In the genomic region with DNA sequence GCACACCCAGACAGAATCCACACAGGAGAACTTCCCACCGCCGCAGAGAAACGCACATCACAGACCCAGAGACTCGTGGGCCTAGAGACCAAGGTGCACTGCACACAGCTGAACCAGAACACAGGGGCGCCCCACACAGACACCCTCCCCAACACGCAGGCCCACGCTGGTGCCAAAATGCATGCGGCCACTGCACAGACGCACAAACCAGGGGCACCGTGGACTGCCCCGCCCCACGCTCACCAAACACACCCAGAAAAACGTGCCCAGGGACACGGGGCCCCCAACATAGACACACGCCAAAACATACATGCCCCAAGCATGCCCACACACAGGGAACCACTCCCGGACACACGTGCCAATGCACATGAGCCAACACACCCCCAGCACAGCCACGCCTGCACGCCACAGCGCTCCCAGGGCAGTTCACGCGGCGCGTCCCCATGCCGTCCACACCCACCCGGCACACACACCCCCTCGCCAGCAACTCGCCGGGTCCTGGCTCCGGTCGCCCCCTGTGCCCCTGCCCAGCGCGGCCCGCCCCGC, we compare ENCODE assay signal across 9 cellular contexts. TPM values are rescaled to one million over a fixed set of nuclear protein-coding genes. Genes with fewer than 3 reads are reported as not detected.
DNase-seq lines count a peak whose midpoint lies in the region; ATAC-seq and TF ChIP-seq lines count a peak whose summit lies in the region.
"Had no signal": no experiment of that assay in that cellular context is flagged by ENCODE, and none has a peak within 500 bp of the region (broad histone marks: within the 10 kb centered on the region; RNA-seq: fewer than 3 reads in every experiment).

No MANE protein-coding gene starts in this region.

- H3K27ac Mint-ChIP-seq in T-cell (peak overlapping the region in 1 of 2 donors; percentile 63), progenitor cell of endocrine pancreas (no peak overlapping the region)

- CTCF ChIA-PET in T-cell (lab: Charles Lee) = no interaction called here

- WGBS in adrenal gland, 4 donors = 17 to 81% (median 25%) methylated on average over 5 to 35 of the region's 35 CpGs
- 4% methylated on average over 16 of the region's 35 CpGs; no CpG with 5 or more reads in 1 of the 2 donors for WGBS in esophagus squamous epithelium, 2 donors

- no peak for TF ChIP-seq POLR2A in adrenal gland (IDR thresholded peaks at IDR 0.05)
- no peak for TF ChIP-seq POLR2A in esophagus squamous epithelium (IDR thresholded peaks at IDR 0.05)

- H3K27me3 ChIP-seq in adrenal gland (peaks cover 17% of the 10 kb centered on the region), esophagus squamous epithelium (peaks cover 6 to 100% (median 10%) of the 10 kb centered on the region in 4 donors)

- H3K36me3 Mint-ChIP-seq in T-cell (no peaks in the 10 kb centered on the region), progenitor cell of endocrine pancreas (ENCODE audit: insufficient read depth) (no peaks in the 10 kb centered on the region)

- DNase-seq in Daoy (ENCODE audit: low read depth) (peak; percentile 47), T-cell (no peak), progenitor cell of endocrine pancreas (ENCODE audit: low spot score, unreplicated experiment) (no peak), adrenal gland (no peak), ureter (ENCODE audit: low spot score) (no peak), KBM-7 (no peak), esophagus squamous epithelium (lab: John Stamatoyannopoulos, UW) (no peak)
- DNase-seq: Kasumi-1 had no signal

- in situ Hi-C loops in KBM-7 (cut with MboI; ENCODE audit: low pct_unique_long_range_greater_than_20kb, low sequenced_read_pairs) = no loop called here

- ATAC-seq in T-cell (replicated peaks in 1 of 4) (peak in 3 of 4 experiments; percentile 13 to 31 (median 26)), esophagus mucosa (peak; percentile 43)

- peak overlapping the region in 1 of 4 donors; percentile 29 for H3K4me3 ChIP-seq in adrenal gland
- peak overlapping the region in 2 of 4 donors; percentile 31 to 54 for H3K4me3 ChIP-seq in esophagus squamous epithelium

- H3K4me1 Mint-ChIP-seq in T-cell (peaks cover 27 to 33% (median 32%) of the 10 kb centered on the region in 3 donors), progenitor cell of endocrine pancreas (ENCODE audit: low read depth) (peaks cover 12% of the 10 kb centered on the region)

- H3K36me3 ChIP-seq in adrenal gland (replicated peaks in 1 of 2) (no peaks in the 10 kb centered on the region), esophagus squamous epithelium (no peaks in the 10 kb centered on the region)

- POLR2A ChIA-PET in T-cell (lab: Charles Lee) = no interaction called here

- TF ChIP-seq CTCF in progenitor cell of endocrine pancreas (IDR thresholded peaks at IDR 0.05; ENCODE audit: unreplicated experiment) (no peak), adrenal gland (IDR thresholded peaks at IDR 0.05) (no peak), esophagus squamous epithelium (IDR thresholded peaks at IDR 0.05) (no peak)

- intact Hi-C loops in adrenal gland (cut with DNase I) = no loop called here
- intact Hi-C loops in esophagus squamous epithelium (cut with DNase I) = no loop called here

- peak overlapping the region; percentile 70 to 93 (median 77) for H3K4me3 Mint-ChIP-seq in T-cell
- H3K4me3 Mint-ChIP-seq in progenitor cell of endocrine pancreas (ENCODE audit: low read depth) = peak overlapping the region; percentile 58

- H3K9me3 Mint-ChIP-seq in T-cell (no peaks in the 10 kb centered on the region), progenitor cell of endocrine pancreas (ENCODE audit: low read depth) (no peaks in the 10 kb centered on the region)

- H3K4me1 ChIP-seq in adrenal gland (replicated peaks in 1 of 2) (no peaks in the 10 kb centered on the region), esophagus squamous epithelium (peaks cover 9 to 31% (median 19%) of the 10 kb centered on the region in 3 donors)

- H3K9me3 ChIP-seq in adrenal gland (replicated peaks in 1 of 3) = no peaks in the 10 kb centered on the region
- no peaks in the 10 kb centered on the region for H3K9me3 ChIP-seq in esophagus squamous epithelium

- H3K27ac ChIP-seq in adrenal gland = no peak overlapping the region
- no peak overlapping the region for H3K27ac ChIP-seq in esophagus squamous epithelium

- peaks cover 54 to 69% of the 10 kb centered on the region in 2 donors for H3K27me3 Mint-ChIP-seq in T-cell
- peaks cover 64% of the 10 kb centered on the region for H3K27me3 Mint-ChIP-seq in progenitor cell of endocrine pancreas

RNA-seq across cellular contexts. Expression of a gene that starts 7.8 kb away (rescaled TPM):
- 2.0 and 2.3 TPM in 2 replicates for total RNA-seq in Daoy (2014; rRNA removed; shearing (Covaris generic))
- total RNA-seq in T-cell (under 1 TPM; 0.09 to 0.88 (median 0.70) TPM), esophagus mucosa (not detected), progenitor cell of endocrine pancreas (0.36 and 0.44 TPM in 2 replicates), adrenal gland (1 to 10 TPM in 1 of 8 donors, under 1 TPM in 5, not detected in 2; 0.04 to 2.3 (median 0.23) TPM), ureter (0.10 TPM), esophagus squamous epithelium (not detected)
- 1 to 10 TPM in 1 of 3 donors, under 1 TPM in 2; 0.30 to 3.3 (median 0.77) TPM for polyA plus RNA-seq in adrenal gland
